ENCODE assay signal across 8 cellular contexts in genomic region chr9:37963936-37964739, GRCh38.
DNase-seq lines count a peak whose midpoint lies in the region; ATAC-seq and TF ChIP-seq lines count a peak whose summit lies in the region.

No MANE protein-coding gene starts in this region.

- H3K4me3 Mint-ChIP-seq in activated naive CD4-positive, alpha-beta T cell treated with anti-CD3 and anti-CD28 coated beads for 36 hours, result no peak overlapping the region

- H3K27ac Mint-ChIP-seq in activated naive CD4-positive, alpha-beta T cell treated with anti-CD3 and anti-CD28 coated beads for 36 hours, result no peak overlapping the region

- no peaks in the 10 kb centered on the region for H3K9me3 Mint-ChIP-seq in activated naive CD4-positive, alpha-beta T cell treated with anti-CD3 and anti-CD28 coated beads for 36 hours

- H3K4me3 ChIP-seq in AG04449 (ENCODE audit: low read depth, low read length), result no peak overlapping the region

- no peaks in the 10 kb centered on the region for H3K36me3 Mint-ChIP-seq in activated naive CD4-positive, alpha-beta T cell treated with anti-CD3 and anti-CD28 coated beads for 36 hours (ENCODE audit: low read depth)

- CTCF ChIA-PET in AG04449 (lab: Yijun Ruan, JAX), result interaction anchor here (0.9 kb wide), 1 partner anchor 10 kb away, joined by 3 read pairs; no protein-coding TSS in a partner anchor
- CTCF ChIA-PET in activated naive CD4-positive, alpha-beta T cell treated with anti-CD3 and anti-CD28 coated beads for 36 hours (lab: Charles Lee), result no interaction called here

- H3K27ac ChIP-seq in angular gyrus (ENCODE audit: low read depth, low read length), result peak overlapping the region; percentile 93
- H3K27ac ChIP-seq in temporal lobe (ENCODE audit: low read depth, low read length), result peak overlapping the region; percentile 95

- H3K27me3 Mint-ChIP-seq in activated naive CD4-positive, alpha-beta T cell treated with anti-CD3 and anti-CD28 coated beads for 36 hours (ENCODE audit: low read depth), result no peaks in the 10 kb centered on the region

- no peak for ATAC-seq in GM18907 (IDR thresholded peaks at IDR 0.05; ENCODE audit: unreplicated experiment)

- no peaks in the 10 kb centered on the region for H3K4me1 Mint-ChIP-seq in activated naive CD4-positive, alpha-beta T cell treated with anti-CD3 and anti-CD28 coated beads for 36 hours (ENCODE audit: low read depth)

- peak; percentile 94 for DNase-seq in AG04449 (ENCODE audit: low read depth, low spot score)
- peak; percentile 14 for DNase-seq in NCI-H1105 treated with DMSO at 0.1 percent for 48 hours (lab: John Stamatoyannopoulos, UW)
- peak; percentile 98 for DNase-seq in iris pigment epithelial cell (ENCODE audit: low read depth)
- DNase-seq in activated naive CD4-positive, alpha-beta T cell treated with anti-CD3 and anti-CD28 coated beads, Interleukin-2, amount 50 U/mL, for 16 hours, result no peak
- DNase-seq in activated naive CD4-positive, alpha-beta T cell treated with anti-CD3 and anti-CD28 coated beads for 36 hours, result no peak

- intact Hi-C loops in activated naive CD4-positive, alpha-beta T cell treated with anti-CD3 and anti-CD28 coated beads for 36 hours (cut with micrococcal nuclease), result no loop called here

- POLR2A ChIA-PET in AG04449 (lab: Yijun Ruan, JAX), result no interaction called here

- no peak for TF ChIP-seq CTCF in AG04449 (IDR thresholded peaks at IDR 0.05; ENCODE audit: insufficient read depth, low read length, missing control alignments)

Comparison
In these comparisons a context has a peak if more than half of its experiments do, and no peak if none do; other contexts are left out.
1. DNase-seq: peak in AG04449 (single experiment), NCI-H1105 treated with DMSO at 0.1 percent for 48 hours (single experiment) and iris pigment epithelial cell (single experiment); none in activated naive CD4-positive, alpha-beta T cell treated with anti-CD3 and anti-CD28 coated beads, Interleukin-2, amount 50 U/mL, for 16 hours (single experiment) and activated naive CD4-positive, alpha-beta T cell treated with anti-CD3 and anti-CD28 coated beads for 36 hours (single experiment).